Comparison of ENCODE assay signal across 10 cellular contexts in genomic region chr5:96893342-96893741, GRCh38. TPM values are rescaled to one million over a fixed set of nuclear protein-coding genes. Genes with fewer than 3 reads are reported as not detected.
A peak's percentile ranks its signal among the peaks of the same experiment; 100 is the strongest.
DNase-seq lines count a peak whose midpoint lies in the region; ATAC-seq and TF ChIP-seq lines count a peak whose summit lies in the region.
"Had no signal": no experiment of that assay in that cellular context is flagged by ENCODE, and none has a peak within 500 bp of the region (broad histone marks: within the 10 kb centered on the region; RNA-seq: fewer than 3 reads in every experiment).

No MANE protein-coding gene starts in this region.

- no peak for TF ChIP-seq CTCF in activated CD8-positive, alpha-beta T cell treated with anti-CD3 and anti-CD28 coated beads for 36 hours (IDR thresholded peaks at IDR 0.05)
- TF ChIP-seq CTCF in foreskin fibroblast (IDR thresholded peaks at IDR 0.05; ENCODE audit: low read depth, low read length), result no peak

- peaks cover 8 to 42% of the 10 kb centered on the region in 2 donors for H3K36me3 Mint-ChIP-seq in activated T-cell treated with anti-CD3 and anti-CD28 coated beads, Interleukin-2, amount 50 U/mL, for 72 hours (ENCODE audit: insufficient read depth in 2 of 2)
- peaks cover 59% of the 10 kb centered on the region for H3K36me3 Mint-ChIP-seq in activated CD8-positive, alpha-beta T cell treated with anti-CD3 and anti-CD28 coated beads for 36 hours (ENCODE audit: low read depth)

- CTCF ChIA-PET in activated CD8-positive, alpha-beta T cell treated with anti-CD3 and anti-CD28 coated beads for 36 hours (lab: Charles Lee), result interaction anchor here (0.9 to 1.7 kb wide), 7 partner anchors 15 to 81 kb away, joined by 3 to 8 read pairs (median 3); no protein-coding TSS in a partner anchor

- no peak overlapping the region for H3K4me3 ChIP-seq in foreskin fibroblast (ENCODE audit: low read depth in 1 of 2, low read length in 2 of 2)

- POLR2A ChIA-PET in activated CD8-positive, alpha-beta T cell treated with anti-CD3 and anti-CD28 coated beads for 36 hours (lab: Charles Lee), result interaction anchor here (0.8 to 1.4 kb wide), 9 partner anchors 8 to 87 kb away, joined by 3 to 6 read pairs (median 4); partner anchors contain the start of gene ERAP2

- H3K27me3 Mint-ChIP-seq in activated T-cell treated with anti-CD3 and anti-CD28 coated beads, Interleukin-2, amount 50 U/mL, for 72 hours (ENCODE audit: low read depth), result no peaks in the 10 kb centered on the region
- no peaks in the 10 kb centered on the region for H3K27me3 Mint-ChIP-seq in activated CD8-positive, alpha-beta T cell treated with anti-CD3 and anti-CD28 coated beads for 36 hours
- H3K27me3 Mint-ChIP-seq in stimulated activated naive CD8-positive, alpha-beta T cell treated with anti-CD3 and anti-CD28 coated beads, Interleukin-15, amount 100 ng/mL, for 72 hours, result no peaks in the 10 kb centered on the region

- peak overlapping the region; percentile 20 to 29 for H3K4me3 Mint-ChIP-seq in activated T-cell treated with anti-CD3 and anti-CD28 coated beads, Interleukin-2, amount 50 U/mL, for 72 hours
- H3K4me3 Mint-ChIP-seq in activated CD8-positive, alpha-beta T cell treated with anti-CD3 and anti-CD28 coated beads for 36 hours, result no peak overlapping the region
- H3K4me3 Mint-ChIP-seq in stimulated activated naive CD8-positive, alpha-beta T cell treated with anti-CD3 and anti-CD28 coated beads, Interleukin-15, amount 100 ng/mL, for 72 hours, result peak overlapping the region in 1 of 2 donors; percentile 54

- ATAC-seq in activated T-cell treated with anti-CD3 and anti-CD28 coated beads, Interleukin-2, amount 50 U/mL, for 72 hours (replicated peaks in 1 of 2), result peak; percentile 64 to 84
- ATAC-seq in activated CD8-positive, alpha-beta T cell treated with anti-CD3 and anti-CD28 coated beads for 36 hours, result peak; percentile 84
- ATAC-seq in stimulated activated naive CD8-positive, alpha-beta T cell treated with anti-CD3 and anti-CD28 coated beads, Interleukin-15, amount 100 ng/mL, for 72 hours, result peak; percentile 91
- no peak for ATAC-seq in GM21786 (IDR thresholded peaks at IDR 0.05; ENCODE audit: unreplicated experiment)

- peaks cover 61% of the 10 kb centered on the region for H3K4me1 Mint-ChIP-seq in activated T-cell treated with anti-CD3 and anti-CD28 coated beads, Interleukin-2, amount 50 U/mL, for 72 hours (ENCODE audit: low read depth)
- H3K4me1 Mint-ChIP-seq in activated CD8-positive, alpha-beta T cell treated with anti-CD3 and anti-CD28 coated beads for 36 hours (ENCODE audit: low read depth), result peaks cover 47% of the 10 kb centered on the region
- peaks cover 54% of the 10 kb centered on the region for H3K4me1 Mint-ChIP-seq in stimulated activated naive CD8-positive, alpha-beta T cell treated with anti-CD3 and anti-CD28 coated beads, Interleukin-15, amount 100 ng/mL, for 72 hours

- intact Hi-C loops in activated CD8-positive, alpha-beta T cell treated with anti-CD3 and anti-CD28 coated beads for 36 hours (cut with micrococcal nuclease), result no loop called here

- peak overlapping the region; percentile 19 for H3K27ac Mint-ChIP-seq in activated T-cell treated with anti-CD3 and anti-CD28 coated beads, Interleukin-2, amount 50 U/mL, for 72 hours
- peak overlapping the region; percentile 89 for H3K27ac Mint-ChIP-seq in activated CD8-positive, alpha-beta T cell treated with anti-CD3 and anti-CD28 coated beads for 36 hours
- H3K27ac Mint-ChIP-seq in stimulated activated naive CD8-positive, alpha-beta T cell treated with anti-CD3 and anti-CD28 coated beads, Interleukin-15, amount 100 ng/mL, for 72 hours, result peak overlapping the region in 1 of 2 donors; percentile 91

- H3K9me3 Mint-ChIP-seq in activated T-cell treated with anti-CD3 and anti-CD28 coated beads, Interleukin-2, amount 50 U/mL, for 72 hours, result no peaks in the 10 kb centered on the region
- H3K9me3 Mint-ChIP-seq in activated CD8-positive, alpha-beta T cell treated with anti-CD3 and anti-CD28 coated beads for 36 hours, result no peaks in the 10 kb centered on the region
- H3K9me3 Mint-ChIP-seq in stimulated activated naive CD8-positive, alpha-beta T cell treated with anti-CD3 and anti-CD28 coated beads, Interleukin-15, amount 100 ng/mL, for 72 hours, result no peaks in the 10 kb centered on the region

- peak; percentile 49 to 57 for DNase-seq in activated T-cell treated with anti-CD3 and anti-CD28 coated beads, Interleukin-2, amount 50 U/mL, for 72 hours
- no peak for DNase-seq in activated T-cell treated with anti-CD3 and anti-CD28 coated beads, Interleukin-2, amount 50 U/mL, for 1 hour
- peak; percentile 63 for DNase-seq in activated CD8-positive, alpha-beta T cell treated with anti-CD3 and anti-CD28 coated beads for 36 hours
- DNase-seq in foreskin fibroblast (peak; percentile 50 to 75), hepatic stellate cell (ENCODE audit: low spot score) (no peak), GM19238 (ENCODE audit: insufficient read length, low spot score) (no peak)
- peak in 1 of 2 donors; percentile 55 for DNase-seq in stimulated activated naive CD8-positive, alpha-beta T cell treated with anti-CD3 and anti-CD28 coated beads, Interleukin-15, amount 100 ng/mL, for 72 hours
- DNase-seq: Caco-2, NCI-H2081 treated with DMSO at 0.1 percent for 48 hours had no signal

RNA-seq across cellular contexts. Expression of gene ERAP2, which starts 17.0 kb away (rescaled TPM):
- total RNA-seq in activated T-cell treated with anti-CD3 and anti-CD28 coated beads, Interleukin-2, amount 50 U/mL, for 72 hours, result 100 to 1,000 TPM in 1 of 2 donors, 10 to 100 TPM in 1; 92.1 to 133 TPM
- 10 to 100 TPM; 43.0 to 44.5 TPM for total RNA-seq in activated CD8-positive, alpha-beta T cell treated with anti-CD3 and anti-CD28 coated beads for 36 hours

RNA-seq across cellular contexts. Expression of gene LNPEP, which starts 42.5 kb away (rescaled TPM):
- 10 to 100 TPM; 75.7 to 80.3 TPM for total RNA-seq in activated T-cell treated with anti-CD3 and anti-CD28 coated beads, Interleukin-2, amount 50 U/mL, for 72 hours
- total RNA-seq in activated CD8-positive, alpha-beta T cell treated with anti-CD3 and anti-CD28 coated beads for 36 hours, result 10 to 100 TPM; 51.2 to 53.7 TPM

Comparison
In these comparisons a context has a peak if more than half of its experiments do, and no peak if none do; other contexts are left out.
1. DNase-seq: peak in activated T-cell treated with anti-CD3 and anti-CD28 coated beads, Interleukin-2, amount 50 U/mL, for 72 hours (2 of 2), activated CD8-positive, alpha-beta T cell treated with anti-CD3 and anti-CD28 coated beads for 36 hours (single experiment) and foreskin fibroblast (2 of 2); none in activated T-cell treated with anti-CD3 and anti-CD28 coated beads, Interleukin-2, amount 50 U/mL, for 1 hour (single experiment), hepatic stellate cell (single experiment) and GM19238 (single experiment).